20 cellular contexts compared by ENCODE assay signal in genomic region chrX:153601511-153602110, GRCh38. TPM values are rescaled to one million over a fixed set of nuclear protein-coding genes. Genes with fewer than 3 reads are reported as not detected.
A peak's percentile ranks its signal among the peaks of the same experiment; 100 is the strongest.
DNase-seq lines count a peak whose midpoint lies in the region; ATAC-seq and TF ChIP-seq lines count a peak whose summit lies in the region.
"Had no signal": no experiment of that assay in that cellular context is flagged by ENCODE, and none has a peak within 500 bp of the region (broad histone marks: within the 10 kb centered on the region; RNA-seq: fewer than 3 reads in every experiment).

No MANE protein-coding gene starts in this region.

- POLR2A ChIA-PET in A673 (lab: Charles Lee; ENCODE audit: low non-redundant PET): no interaction called here

- H3K27ac Mint-ChIP-seq in activated naive CD4-positive, alpha-beta T cell treated with anti-CD3 and anti-CD28 coated beads, Interleukin-2, amount 10 ng/mL, durations not matched to agents 7 days and 5 days: no peak overlapping the region
- no peak overlapping the region for H3K27ac Mint-ChIP-seq in activated naive CD4-positive, alpha-beta T cell treated with anti-CD3 and anti-CD28 coated beads, Interleukin-2, amount 50 U/mL, for 72 hours
- no peak overlapping the region for H3K27ac Mint-ChIP-seq in T-helper 17 cell
- H3K27ac Mint-ChIP-seq: CD14-positive monocyte, H9 had no signal

- 86 to 95% (median 90%) methylated on average over 6 to 12 of the region's 12 CpGs for WGBS in spleen, 5 donors

- H3K27me3 ChIP-seq in spleen (replicated peaks in 1 of 7) (peaks cover 0 to 2% (median 0%) of the 10 kb centered on the region in 7 donors), SJCRH30 (no peaks in the 10 kb centered on the region), A673 (replicated peaks; ENCODE audit: insufficient read depth, low read depth, low read length, poor library complexity) (no peaks in the 10 kb centered on the region)
- H3K27me3 ChIP-seq: MG63 had no signal

- H3K4me3 ChIP-seq in spleen: no peak overlapping the region
- no peak overlapping the region for H3K4me3 ChIP-seq in SJCRH30
- no peak overlapping the region for H3K4me3 ChIP-seq in A673 (ENCODE audit: low read depth, low read length, poor library complexity, severe bottlenecking)
- H3K4me3 ChIP-seq: MG63 had no signal

- peaks cover 63% of the 10 kb centered on the region for H3K4me1 Mint-ChIP-seq in activated naive CD4-positive, alpha-beta T cell treated with anti-CD3 and anti-CD28 coated beads, Interleukin-2, amount 10 ng/mL, durations not matched to agents 7 days and 5 days
- H3K4me1 Mint-ChIP-seq in T-helper 17 cell: peaks cover 34% of the 10 kb centered on the region

- H3K36me3 ChIP-seq in spleen (no peaks in the 10 kb centered on the region), SJCRH30 (no peaks in the 10 kb centered on the region), A673 (ENCODE audit: insufficient read depth, low read length, poor library complexity, severe bottlenecking) (no peaks in the 10 kb centered on the region)
- H3K36me3 ChIP-seq: MG63 had no signal

- BruUV-seq in A673 (replicated peaks; lab: Mats Ljungman, UMichigan): no TSS peak

- peaks cover 16% of the 10 kb centered on the region for H3K27me3 Mint-ChIP-seq in activated naive CD4-positive, alpha-beta T cell treated with anti-CD3 and anti-CD28 coated beads, Interleukin-2, amount 10 ng/mL, durations not matched to agents 7 days and 5 days
- no peaks in the 10 kb centered on the region for H3K27me3 Mint-ChIP-seq in T-helper 17 cell

- no peak for TF ChIP-seq CTCF in spleen (IDR thresholded peaks at IDR 0.05 in 8 of 11, conservative IDR thresholded peaks at IDR 0.05 in 3 of 11)
- TF ChIP-seq CTCF in A673 (conservative IDR thresholded peaks at IDR 0.05; ENCODE audit: low read depth, low read length): no peak

- H3K36me3 Mint-ChIP-seq in activated naive CD4-positive, alpha-beta T cell treated with anti-CD3 and anti-CD28 coated beads, Interleukin-2, amount 10 ng/mL, durations not matched to agents 7 days and 5 days: peaks cover 19% of the 10 kb centered on the region
- peaks cover 0 to 7% of the 10 kb centered on the region in 2 donors for H3K36me3 Mint-ChIP-seq in activated naive CD4-positive, alpha-beta T cell treated with anti-CD3 and anti-CD28 coated beads, Interleukin-2, amount 50 U/mL, for 72 hours
- H3K36me3 Mint-ChIP-seq in T-helper 17 cell (ENCODE audit: low read depth): no peaks in the 10 kb centered on the region
- H3K36me3 Mint-ChIP-seq: CD14-positive monocyte had no signal

- intact Hi-C loops in spleen (cut with DNase I; ENCODE audit: low total_unique reads) (no loop called here), A673 (cut with micrococcal nuclease; ENCODE audit: unreplicated experiment) (no loop called here)

- CTCF ChIA-PET in activated naive CD4-positive, alpha-beta T cell treated with anti-CD3 and anti-CD28 coated beads, Interleukin-2, amount 10 ng/mL, durations not matched to agents 7 days and 5 days (lab: Charles Lee): interaction anchor here (2.3 kb wide), 1 partner anchor 8 kb away, joined by 19 read pairs; no protein-coding TSS in a partner anchor
- CTCF ChIA-PET in A673 (lab: Charles Lee): no interaction called here

- peaks cover 6 to 34% (median 29%) of the 10 kb centered on the region in 6 donors for H3K4me1 ChIP-seq in spleen
- H3K4me1 ChIP-seq in SJCRH30: no peaks in the 10 kb centered on the region
- H3K4me1 ChIP-seq in A673 (ENCODE audit: insufficient read depth, low read length, poor library complexity, severe bottlenecking): no peaks in the 10 kb centered on the region

- no peaks in the 10 kb centered on the region for H3K9me3 Mint-ChIP-seq in activated naive CD4-positive, alpha-beta T cell treated with anti-CD3 and anti-CD28 coated beads, Interleukin-2, amount 10 ng/mL, durations not matched to agents 7 days and 5 days
- H3K9me3 Mint-ChIP-seq in activated naive CD4-positive, alpha-beta T cell treated with anti-CD3 and anti-CD28 coated beads, Interleukin-2, amount 50 U/mL, for 72 hours: no peaks in the 10 kb centered on the region

- H3K27ac ChIP-seq in spleen (no peak overlapping the region), SJCRH30 (no peak overlapping the region), A673 (ENCODE audit: low read depth, low read length, poor library complexity, severe bottlenecking) (no peak overlapping the region)

- ATAC-seq in activated naive CD4-positive, alpha-beta T cell treated with anti-CD3 and anti-CD28 coated beads, Interleukin-2, amount 50 U/mL, for 72 hours: no peak
- ATAC-seq in T-helper 17 cell: no peak
- ATAC-seq: HepG2 had no signal

- no peaks in the 10 kb centered on the region for H3K9me3 ChIP-seq in T-helper 17 cell (ENCODE audit: control insufficient read depth, low read length, poor library complexity, severe bottlenecking)
- no peaks in the 10 kb centered on the region for H3K9me3 ChIP-seq in spleen
- no peaks in the 10 kb centered on the region for H3K9me3 ChIP-seq in SJCRH30 (replicated peaks)
- no peaks in the 10 kb centered on the region for H3K9me3 ChIP-seq in A673 (ENCODE audit: low read depth, low read length, poor library complexity, severe bottlenecking)
- H3K9me3 ChIP-seq: MG63 had no signal

- peak overlapping the region; percentile 24 for H3K4me3 Mint-ChIP-seq in activated naive CD4-positive, alpha-beta T cell treated with anti-CD3 and anti-CD28 coated beads, Interleukin-2, amount 10 ng/mL, durations not matched to agents 7 days and 5 days
- H3K4me3 Mint-ChIP-seq in T-helper 17 cell: peak overlapping the region; percentile 95

- TF ChIP-seq POLR2A in spleen (IDR thresholded peaks at IDR 0.05): no peak

- DNase-seq in activated naive CD4-positive, alpha-beta T cell treated with anti-CD3 and anti-CD28 coated beads, Interleukin-2, amount 10 ng/mL, durations not matched to agents 7 days and 5 days: no peak
- no peak for DNase-seq in activated naive CD4-positive, alpha-beta T cell treated with anti-CD3 and anti-CD28 coated beads, Interleukin-2, amount 50 U/mL, for 72 hours (ENCODE audit: low spot score in 2 of 2)
- no peak for DNase-seq in T-helper 17 cell
- DNase-seq in kidney tubule cell (ENCODE audit: low spot score): peak; percentile 31
- peak; percentile 54 for DNase-seq in spleen
- DNase-seq in SJCRH30: no peak
- no peak for DNase-seq in stimulated activated CD4-positive, alpha-beta T cell treated with anti-CD3 and anti-CD28 coated beads, Interleukin-2, amount 100 ng/mL, for 24 hours
- no peak for DNase-seq in A673 (ENCODE audit: low spot score)
- DNase-seq: AML-193, DMS79, H9, MG63, NCI-H1092, NCI-H146, NCI-H2081, NCI-H510A, NCI-H774, RPMI8226 had no signal

RNA-seq across cellular contexts. Expression of gene CCNQ, which starts 2.7 kb away (rescaled TPM):
- total RNA-seq in activated naive CD4-positive, alpha-beta T cell treated with anti-CD3 and anti-CD28 coated beads, Interleukin-2, amount 50 U/mL, for 72 hours: 10 to 100 TPM; 13.0 to 14.0 TPM
- total RNA-seq in T-helper 17 cell: 10 to 100 TPM; 14.6 to 19.2 TPM
- total RNA-seq in spleen: 10 to 100 TPM; 17.5 to 32.0 (median 21.7) TPM
- polyA plus RNA-seq in spleen: 10 to 100 TPM; 58.6 to 67.3 (median 59.6) TPM
- total RNA-seq in SJCRH30 (2014; rRNA removed; shearing (Covaris generic)): 27.0 and 32.5 TPM in 2 replicates
- 27.1 and 32.4 TPM in 2 replicates for total RNA-seq in A673 (2021)

RNA-seq across cellular contexts. Expression of gene DUSP9, which starts 45.4 kb away (rescaled TPM):
- total RNA-seq in activated naive CD4-positive, alpha-beta T cell treated with anti-CD3 and anti-CD28 coated beads, Interleukin-2, amount 50 U/mL, for 72 hours: under 1 TPM in 1 of 2 donors, not detected in 1; 0.91 TPM
- total RNA-seq in T-helper 17 cell (not detected), spleen (under 1 TPM in 1 of 7 donors, not detected in 6; 0.17 TPM), A673 (2021) (0.92 and 1.4 TPM in 2 replicates)
- under 1 TPM in 1 of 3 donors, not detected in 2; 0.09 TPM for polyA plus RNA-seq in spleen
- total RNA-seq in SJCRH30 (2014; rRNA removed; shearing (Covaris generic)): 0.14 TPM in 1 of 2 replicates, not detected in the other
- polyA plus RNA-seq: CD14-positive monocyte had no signal

Comparison
In these comparisons a context has a peak if more than half of its experiments do, and no peak if none do; other contexts are left out.
1. DNase-seq: peak in kidney tubule cell (single experiment) and spleen (single experiment); none in activated naive CD4-positive, alpha-beta T cell treated with anti-CD3 and anti-CD28 coated beads, Interleukin-2, amount 10 ng/mL, durations not matched to agents 7 days and 5 days (single experiment), activated naive CD4-positive, alpha-beta T cell treated with anti-CD3 and anti-CD28 coated beads, Interleukin-2, amount 50 U/mL, for 72 hours (0 of 2), T-helper 17 cell (0 of 3), SJCRH30 (0 of 2), stimulated activated CD4-positive, alpha-beta T cell treated with anti-CD3 and anti-CD28 coated beads, Interleukin-2, amount 100 ng/mL, for 24 hours (0 of 2) and A673 (single experiment).